In the genomic region with DNA sequence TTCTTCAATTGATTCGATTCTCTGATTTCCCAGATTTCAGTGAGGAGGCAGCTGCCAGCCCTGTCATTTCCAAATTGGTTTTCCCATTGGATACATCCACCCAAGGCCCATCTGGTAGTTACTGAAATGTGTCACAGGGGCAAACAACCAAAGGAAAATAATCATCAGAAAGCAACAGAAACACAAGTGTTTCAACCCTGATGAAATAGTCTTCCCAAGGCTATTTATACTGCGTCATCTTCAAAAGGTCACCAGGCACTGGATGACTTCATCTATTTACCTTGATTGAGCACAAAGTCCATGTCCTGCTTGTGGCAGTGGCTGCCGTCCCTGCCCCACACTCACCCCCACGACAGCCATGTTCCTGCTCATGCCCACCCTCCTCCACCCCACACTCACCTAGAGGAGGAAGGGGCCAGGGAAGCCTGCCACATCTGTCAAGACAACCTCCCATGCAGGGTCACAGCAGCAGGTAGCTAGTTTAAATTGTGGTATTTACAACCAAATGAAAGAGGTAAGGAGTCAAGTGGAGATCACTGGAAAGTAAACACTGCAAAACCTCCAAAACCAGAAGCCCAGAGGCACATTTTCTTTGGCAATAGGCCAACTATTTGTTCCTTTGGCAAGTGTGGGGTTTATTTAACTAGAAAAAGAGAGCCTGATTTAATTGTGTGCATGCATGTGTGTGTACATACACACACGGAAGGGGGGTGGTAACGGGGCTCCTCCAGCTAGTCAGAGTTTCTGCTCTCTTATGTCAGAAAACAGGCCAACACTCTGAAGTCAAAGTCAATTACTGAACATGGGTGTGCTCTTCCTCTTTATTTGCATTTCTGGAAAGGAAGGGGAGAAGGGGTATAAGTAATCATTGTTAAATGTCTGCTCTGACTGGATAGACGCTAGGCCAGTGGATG, we compare ENCODE assay signal across 1 cellular context.
TF ChIP-seq lines count a peak whose summit lies in the region.

No MANE protein-coding gene starts in this region.

TF ChIP-seq in HepG2, 621 proteins besides CTCF, POLR2A, EP300 and RAD21 (continued from another document and continues in another):
- peak; percentile 88 for TF ChIP-seq ZNF18 (CRISPR knock-in tag; IDR thresholded peaks at IDR 0.05; ENCODE audit: insufficient replicate concordance)
- no peak for TF ChIP-seq ZNF550 (CRISPR knock-in tag; IDR thresholded peaks at IDR 0.05; ENCODE audit: borderline replicate concordance)
- TF ChIP-seq, protein P1, sequence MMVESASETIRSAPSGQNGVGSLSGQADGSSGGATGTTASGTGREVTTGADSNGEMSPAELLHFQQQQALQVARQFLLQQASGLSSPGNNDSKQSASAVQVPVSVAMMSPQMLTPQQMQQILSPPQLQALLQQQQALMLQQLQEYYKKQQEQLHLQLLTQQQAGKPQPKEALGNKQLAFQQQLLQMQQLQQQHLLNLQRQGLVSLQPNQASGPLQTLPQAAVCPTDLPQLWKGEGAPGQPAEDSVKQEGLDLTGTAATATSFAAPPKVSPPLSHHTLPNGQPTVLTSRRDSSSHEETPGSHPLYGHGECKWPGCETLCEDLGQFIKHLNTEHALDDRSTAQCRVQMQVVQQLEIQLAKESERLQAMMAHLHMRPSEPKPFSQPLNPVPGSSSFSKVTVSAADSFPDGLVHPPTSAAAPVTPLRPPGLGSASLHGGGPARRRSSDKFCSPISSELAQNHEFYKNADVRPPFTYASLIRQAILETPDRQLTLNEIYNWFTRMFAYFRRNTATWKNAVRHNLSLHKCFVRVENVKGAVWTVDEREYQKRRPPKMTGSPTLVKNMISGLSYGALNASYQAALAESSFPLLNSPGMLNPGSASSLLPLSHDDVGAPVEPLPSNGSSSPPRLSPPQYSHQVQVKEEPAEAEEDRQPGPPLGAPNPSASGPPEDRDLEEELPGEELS (CRISPR knock-in tag; IDR thresholded peaks at IDR 0.05), result peak; percentile 97
- TF ChIP-seq MTF2 (CRISPR knock-in tag; IDR thresholded peaks at IDR 0.05; ENCODE audit: borderline replicate concordance), result no peak
- no peak for TF ChIP-seq CERS6 (CRISPR knock-in tag; IDR thresholded peaks at IDR 0.05)
- TF ChIP-seq TOE1 (CRISPR knock-in tag; IDR thresholded peaks at IDR 0.05), result no peak
- peak; percentile 25; the same call in 1 of the 2 replicates for TF ChIP-seq ZFX (CRISPR knock-in tag; IDR thresholded peaks at IDR 0.05; ENCODE audit: low read depth)
- 0 out of 2 replicates have a peak, but pooled peaks have one; percentile 51 for TF ChIP-seq ZFP82 (CRISPR knock-in tag; IDR thresholded peaks at IDR 0.05; ENCODE audit: borderline replicate concordance)
- TF ChIP-seq SETDB1 (CRISPR knock-in tag; IDR thresholded peaks at IDR 0.05; ENCODE audit: borderline replicate concordance), result no peak
- peak; percentile 83 for TF ChIP-seq ZEB1 (IDR thresholded peaks at IDR 0.05; ENCODE audit: insufficient replicate concordance, low read depth)
- TF ChIP-seq KLF11 (CRISPR knock-in tag; IDR thresholded peaks at IDR 0.05), result peak; percentile 11; the same call in 1 of the 2 replicates
- TF ChIP-seq PHF20 (CRISPR knock-in tag; IDR thresholded peaks at IDR 0.05), result no peak
- TF ChIP-seq NRL (CRISPR knock-in tag; IDR thresholded peaks at IDR 0.05; ENCODE audit: borderline replicate concordance), result no peak
- no peak for TF ChIP-seq ZFP36 (IDR thresholded peaks at IDR 0.05; ENCODE audit: borderline replicate concordance, low read depth, low read length, partially characterized antibody)
- 0 out of 2 replicates have a peak, but pooled peaks have one; percentile 62 for TF ChIP-seq ZNF703 (CRISPR knock-in tag; IDR thresholded peaks at IDR 0.05; ENCODE audit: borderline replicate concordance)
- no peak for TF ChIP-seq SP2 (CRISPR knock-in tag; IDR thresholded peaks at IDR 0.05)
- TF ChIP-seq RARG (CRISPR knock-in tag; IDR thresholded peaks at IDR 0.05; ENCODE audit: low read depth), result no peak
- TF ChIP-seq, protein P2, sequence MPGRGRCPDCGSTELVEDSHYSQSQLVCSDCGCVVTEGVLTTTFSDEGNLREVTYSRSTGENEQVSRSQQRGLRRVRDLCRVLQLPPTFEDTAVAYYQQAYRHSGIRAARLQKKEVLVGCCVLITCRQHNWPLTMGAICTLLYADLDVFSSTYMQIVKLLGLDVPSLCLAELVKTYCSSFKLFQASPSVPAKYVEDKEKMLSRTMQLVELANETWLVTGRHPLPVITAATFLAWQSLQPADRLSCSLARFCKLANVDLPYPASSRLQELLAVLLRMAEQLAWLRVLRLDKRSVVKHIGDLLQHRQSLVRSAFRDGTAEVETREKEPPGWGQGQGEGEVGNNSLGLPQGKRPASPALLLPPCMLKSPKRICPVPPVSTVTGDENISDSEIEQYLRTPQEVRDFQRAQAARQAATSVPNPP (CRISPR knock-in tag; IDR thresholded peaks at IDR 0.05), result peak; percentile 87; the same call in 1 of the 2 replicates
- no peak for TF ChIP-seq RELA (CRISPR knock-in tag; IDR thresholded peaks at IDR 0.05)
- no peak for TF ChIP-seq TSC22D2 (CRISPR knock-in tag; IDR thresholded peaks at IDR 0.05; ENCODE audit: borderline replicate concordance)
- TF ChIP-seq DMAP1 (CRISPR knock-in tag; IDR thresholded peaks at IDR 0.05), result peak; percentile 83
- TF ChIP-seq ZNF468 (CRISPR knock-in tag; IDR thresholded peaks at IDR 0.05), result no peak
- no peak for TF ChIP-seq ZNF230 (CRISPR knock-in tag; IDR thresholded peaks at IDR 0.05)
- no peak for TF ChIP-seq ZNF30 (CRISPR knock-in tag; IDR thresholded peaks at IDR 0.05)
- TF ChIP-seq, protein P3, sequence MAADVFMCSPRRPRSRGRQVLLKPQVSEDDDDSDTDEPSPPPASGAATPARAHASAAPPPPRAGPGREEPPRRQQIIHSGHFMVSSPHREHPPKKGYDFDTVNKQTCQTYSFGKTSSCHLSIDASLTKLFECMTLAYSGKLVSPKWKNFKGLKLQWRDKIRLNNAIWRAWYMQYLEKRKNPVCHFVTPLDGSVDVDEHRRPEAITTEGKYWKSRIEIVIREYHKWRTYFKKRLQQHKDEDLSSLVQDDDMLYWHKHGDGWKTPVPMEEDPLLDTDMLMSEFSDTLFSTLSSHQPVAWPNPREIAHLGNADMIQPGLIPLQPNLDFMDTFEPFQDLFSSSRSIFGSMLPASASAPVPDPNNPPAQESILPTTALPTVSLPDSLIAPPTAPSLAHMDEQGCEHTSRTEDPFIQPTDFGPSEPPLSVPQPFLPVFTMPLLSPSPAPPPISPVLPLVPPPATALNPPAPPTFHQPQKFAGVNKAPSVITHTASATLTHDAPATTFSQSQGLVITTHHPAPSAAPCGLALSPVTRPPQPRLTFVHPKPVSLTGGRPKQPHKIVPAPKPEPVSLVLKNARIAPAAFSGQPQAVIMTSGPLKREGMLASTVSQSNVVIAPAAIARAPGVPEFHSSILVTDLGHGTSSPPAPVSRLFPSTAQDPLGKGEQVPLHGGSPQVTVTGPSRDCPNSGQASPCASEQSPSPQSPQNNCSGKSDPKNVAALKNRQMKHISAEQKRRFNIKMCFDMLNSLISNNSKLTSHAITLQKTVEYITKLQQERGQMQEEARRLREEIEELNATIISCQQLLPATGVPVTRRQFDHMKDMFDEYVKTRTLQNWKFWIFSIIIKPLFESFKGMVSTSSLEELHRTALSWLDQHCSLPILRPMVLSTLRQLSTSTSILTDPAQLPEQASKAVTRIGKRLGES (CRISPR knock-in tag; IDR thresholded peaks at IDR 0.05; ENCODE audit: borderline replicate concordance), result no peak
- TF ChIP-seq SIX4 (CRISPR knock-in tag; IDR thresholded peaks at IDR 0.05), result no peak
- no peak for TF ChIP-seq ZNF713 (CRISPR knock-in tag; IDR thresholded peaks at IDR 0.05)
- TF ChIP-seq ZIK1 (CRISPR knock-in tag; IDR thresholded peaks at IDR 0.05; ENCODE audit: borderline replicate concordance, low read depth), result no peak
- no peak for TF ChIP-seq FOXO4 (CRISPR knock-in tag; conservative IDR thresholded peaks at IDR 0.05)
- no peak for TF ChIP-seq MLLT10 (CRISPR knock-in tag; IDR thresholded peaks at IDR 0.05)
- 0 out of 2 replicates have a peak, but pooled peaks have one; percentile 26 for TF ChIP-seq ZBTB2 (CRISPR knock-in tag; IDR thresholded peaks at IDR 0.05; ENCODE audit: low read depth)
- no peak for TF ChIP-seq ZNF839 (CRISPR knock-in tag; IDR thresholded peaks at IDR 0.05; ENCODE audit: borderline replicate concordance)
- no peak for TF ChIP-seq ZNF570 (CRISPR knock-in tag; IDR thresholded peaks at IDR 0.05; ENCODE audit: borderline replicate concordance)
- peak; percentile 60; the same call in 1 of the 2 replicates for TF ChIP-seq NCOA1 (CRISPR knock-in tag; IDR thresholded peaks at IDR 0.05)
- TF ChIP-seq GATAD2A (CRISPR knock-in tag; IDR thresholded peaks at IDR 0.05), result peak; percentile 98
- TF ChIP-seq JUNB (CRISPR knock-in tag; IDR thresholded peaks at IDR 0.05; ENCODE audit: borderline replicate concordance), result peak; percentile 91
- TF ChIP-seq ZNF580 (CRISPR knock-in tag; IDR thresholded peaks at IDR 0.05; ENCODE audit: borderline replicate concordance, low read depth), result no peak; the same call in 1 of the 2 replicates
- no peak for TF ChIP-seq ZNF569 (CRISPR knock-in tag; IDR thresholded peaks at IDR 0.05; ENCODE audit: borderline replicate concordance)
- no peak for TF ChIP-seq PRMT3 (CRISPR knock-in tag; IDR thresholded peaks at IDR 0.05; ENCODE audit: borderline replicate concordance, low read depth)
- no peak for TF ChIP-seq IKZF4 (CRISPR knock-in tag; IDR thresholded peaks at IDR 0.05; ENCODE audit: borderline replicate concordance, low read depth, not compliant biosample characterization)
- TF ChIP-seq, protein P4, sequence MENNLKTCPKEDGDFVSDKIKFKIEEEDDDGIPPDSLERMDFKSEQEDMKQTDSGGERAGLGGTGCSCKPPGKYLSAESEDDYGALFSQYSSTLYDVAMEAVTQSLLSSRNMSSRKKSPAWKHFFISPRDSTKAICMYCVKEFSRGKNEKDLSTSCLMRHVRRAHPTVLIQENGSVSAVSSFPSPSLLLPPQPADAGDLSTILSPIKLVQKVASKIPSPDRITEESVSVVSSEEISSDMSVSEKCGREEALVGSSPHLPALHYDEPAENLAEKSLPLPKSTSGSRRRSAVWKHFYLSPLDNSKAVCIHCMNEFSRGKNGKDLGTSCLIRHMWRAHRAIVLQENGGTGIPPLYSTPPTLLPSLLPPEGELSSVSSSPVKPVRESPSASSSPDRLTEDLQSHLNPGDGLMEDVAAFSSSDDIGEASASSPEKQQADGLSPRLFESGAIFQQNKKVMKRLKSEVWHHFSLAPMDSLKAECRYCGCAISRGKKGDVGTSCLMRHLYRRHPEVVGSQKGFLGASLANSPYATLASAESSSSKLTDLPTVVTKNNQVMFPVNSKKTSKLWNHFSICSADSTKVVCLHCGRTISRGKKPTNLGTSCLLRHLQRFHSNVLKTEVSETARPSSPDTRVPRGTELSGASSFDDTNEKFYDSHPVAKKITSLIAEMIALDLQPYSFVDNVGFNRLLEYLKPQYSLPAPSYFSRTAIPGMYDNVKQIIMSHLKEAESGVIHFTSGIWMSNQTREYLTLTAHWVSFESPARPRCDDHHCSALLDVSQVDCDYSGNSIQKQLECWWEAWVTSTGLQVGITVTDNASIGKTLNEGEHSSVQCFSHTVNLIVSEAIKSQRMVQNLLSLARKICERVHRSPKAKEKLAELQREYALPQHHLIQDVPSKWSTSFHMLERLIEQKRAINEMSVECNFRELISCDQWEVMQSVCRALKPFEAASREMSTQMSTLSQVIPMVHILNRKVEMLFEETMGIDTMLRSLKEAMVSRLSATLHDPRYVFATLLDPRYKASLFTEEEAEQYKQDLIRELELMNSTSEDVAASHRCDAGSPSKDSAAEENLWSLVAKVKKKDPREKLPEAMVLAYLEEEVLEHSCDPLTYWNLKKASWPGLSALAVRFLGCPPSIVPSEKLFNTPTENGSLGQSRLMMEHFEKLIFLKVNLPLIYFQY (CRISPR knock-in tag; IDR thresholded peaks at IDR 0.05; ENCODE audit: borderline replicate concordance), result no peak
- no peak; the same call in 1 of the 2 replicates for TF ChIP-seq ZNF891 (CRISPR knock-in tag; IDR thresholded peaks at IDR 0.05)
- no peak for TF ChIP-seq ZNF343 (CRISPR knock-in tag; IDR thresholded peaks at IDR 0.05)
- no peak for TF ChIP-seq KLF15 (CRISPR knock-in tag; IDR thresholded peaks at IDR 0.05; ENCODE audit: borderline replicate concordance)
- TF ChIP-seq ZNF572 (CRISPR knock-in tag; IDR thresholded peaks at IDR 0.05), result no peak
- TF ChIP-seq JARID2 (CRISPR knock-in tag; IDR thresholded peaks at IDR 0.05; ENCODE audit: insufficient replicate concordance), result peak; percentile 36
